Comparison of ENCODE assay signal across 9 cellular contexts in genomic region chr1:159442428-159442827, GRCh38. TPM values are rescaled to one million over a fixed set of nuclear protein-coding genes. Genes with fewer than 3 reads are reported as not detected.
"Had no signal": no experiment of that assay in that cellular context is flagged by ENCODE, and none has a peak within 500 bp of the region (broad histone marks: within the 10 kb centered on the region; RNA-seq: fewer than 3 reads in every experiment).

No MANE protein-coding gene starts in this region.

- ATAC-seq: GM23338 had no signal

- H3K4me2 ChIP-seq: GM23338, KMS-11 had no signal

- FAIRE-seq: H1, H54, HTR-8/SVneo had no signal

- H3K9me3 Mint-ChIP-seq: GM23338, IgD-negative memory B cell had no signal

- H3K27ac Mint-ChIP-seq: GM23338, IgD-negative memory B cell had no signal

- H2AFZ ChIP-seq: GM23338 had no signal

- DNase-seq: H9, KBM-7 had no signal

- H3K4me3 Mint-ChIP-seq: GM23338, H9, IgD-negative memory B cell had no signal

- H3K4me3 ChIP-seq: GM23338 had no signal

- H3K4me1 Mint-ChIP-seq: GM23338, H9 had no signal

- H3K9ac ChIP-seq: KMS-11 had no signal

- H3K27ac ChIP-seq: KMS-11 had no signal

RNA-seq across cellular contexts. Expression of gene OR10J1, which starts 2.9 kb away (rescaled TPM):
- total RNA-seq: GM23338, H1, H9, HT-29 had no signal
- polyA plus RNA-seq: GM23338, H1, IgD-negative memory B cell had no signal

RNA-seq across cellular contexts. Expression of gene OR10J4, which starts 10.4 kb away (rescaled TPM):
- total RNA-seq: GM23338, H1, H9, HT-29 had no signal
- polyA plus RNA-seq: GM23338, H1, IgD-negative memory B cell had no signal
